ENCODE assay signal across 8 cellular contexts in the genomic region with DNA sequence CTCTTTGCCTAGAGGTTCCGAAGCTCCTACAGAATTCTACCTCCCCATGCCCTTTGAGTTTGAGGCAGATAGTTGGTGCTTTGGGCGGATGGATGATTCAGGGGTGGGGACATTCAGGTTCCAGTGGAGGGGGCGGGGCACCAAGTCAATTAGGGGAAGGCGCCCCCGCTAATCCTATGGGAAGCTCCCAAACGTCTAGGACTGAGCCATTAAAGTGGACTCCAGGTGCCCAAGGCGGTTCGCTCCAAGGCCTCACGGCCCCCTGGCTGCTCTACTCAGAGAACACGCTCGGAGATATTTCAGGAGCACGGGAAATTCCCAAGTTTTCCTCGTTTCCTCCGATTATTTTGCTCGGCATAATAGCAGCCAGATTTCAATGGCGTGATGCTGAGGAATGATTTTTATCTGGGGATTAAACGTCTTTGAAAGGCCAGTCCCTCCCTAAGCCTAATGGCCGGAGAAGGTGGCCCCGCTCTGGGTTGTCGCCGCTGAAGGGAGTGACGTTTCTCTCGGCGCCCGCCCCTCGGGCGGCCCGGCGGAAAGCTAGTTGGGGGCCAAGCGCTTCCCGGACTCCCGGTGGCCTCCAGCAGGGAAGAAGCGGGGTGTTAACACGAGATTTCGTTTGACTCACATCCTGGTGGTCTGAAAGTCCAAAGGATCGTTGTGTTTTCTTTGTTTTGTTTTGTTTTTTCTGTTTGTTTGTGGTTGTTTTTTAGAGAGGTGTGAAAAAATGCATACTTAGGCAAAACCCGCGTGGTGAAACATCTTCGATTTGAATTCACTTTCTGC. TPM values are rescaled to one million over a fixed set of nuclear protein-coding genes. Genes with fewer than 3 reads are reported as not detected.
DNase-seq lines count a peak whose midpoint lies in the region; ATAC-seq and TF ChIP-seq lines count a peak whose summit lies in the region.

No MANE protein-coding gene starts in this region.

- no peaks in the 10 kb centered on the region for H4K20me1 ChIP-seq in mammary epithelial cell (ENCODE audit: insufficient read depth, low read length)

- peaks cover 3% of the 10 kb centered on the region; the same call in 1 of the 2 replicates for H3K9me3 ChIP-seq in HUES48 (ENCODE audit: control insufficient read depth, insufficient read depth, low read length)
- peaks cover 5% of the 10 kb centered on the region for H3K9me3 ChIP-seq in mammary epithelial cell (replicated peaks; ENCODE audit: insufficient read depth, low read length)
- H3K9me3 ChIP-seq in aorta (ENCODE audit: control insufficient read depth, low read length): no peaks in the 10 kb centered on the region

- no TSS peak for BruUV-seq in mammary epithelial cell (replicated peaks; lab: Mats Ljungman, UMichigan)

- H3K4me1 ChIP-seq in HUES48 (ENCODE audit: control insufficient read depth, insufficient read depth, low read length) (peaks cover 19% of the 10 kb centered on the region), mammary epithelial cell (ENCODE audit: insufficient read depth, low read length) (peaks cover 8% of the 10 kb centered on the region), aorta (ENCODE audit: control insufficient read depth in 1 of 2, insufficient read depth in 2 of 2, low read length in 2 of 2) (no peaks in the 10 kb centered on the region)

- H3K36me3 ChIP-seq in HUES48 (ENCODE audit: control insufficient read depth, insufficient read depth, low read length): no peaks in the 10 kb centered on the region
- no peaks in the 10 kb centered on the region for H3K36me3 ChIP-seq in mammary epithelial cell (ENCODE audit: insufficient read depth, low read length)
- H3K36me3 ChIP-seq in aorta (ENCODE audit: control insufficient read depth in 1 of 2, insufficient read depth in 2 of 2, low read length in 1 of 2): no peaks in the 10 kb centered on the region

- no peak overlapping the region for H3K27ac ChIP-seq in HUES48 (ENCODE audit: low read depth, low read length)
- no peak overlapping the region for H3K27ac ChIP-seq in mammary epithelial cell (ENCODE audit: insufficient read depth, low read depth, low read length)
- no peak overlapping the region for H3K27ac ChIP-seq in aorta (ENCODE audit: low read depth in 1 of 2, low read length in 2 of 2)

- H3K9ac ChIP-seq in HUES48 (ENCODE audit: low read depth, low read length) (no peak overlapping the region), mammary epithelial cell (ENCODE audit: insufficient read depth, low read length) (no peak overlapping the region)

- H3K4me2 ChIP-seq in mammary epithelial cell (ENCODE audit: insufficient read depth, low read depth, low read length): peak overlapping the region; percentile 90

- intact Hi-C loops in mammary epithelial cell (cut with micrococcal nuclease): no loop called here
- intact Hi-C loops in aorta (cut with DNase I): no loop called here
- intact Hi-C loops in posterior vena cava (cut with DNase I): loop anchor here in 1 of 2 donors (10.0 kb wide), 1 partner anchor 124 kb away; no protein-coding TSS in a partner anchor

- peak overlapping the region; percentile 75 for H2AFZ ChIP-seq in mammary epithelial cell (ENCODE audit: low read depth, low read length)

- ATAC-seq in aorta (ENCODE audit: low FRiP score) (peak; percentile 57), HG02642 (IDR thresholded peaks at IDR 0.05; ENCODE audit: poor library complexity, unreplicated experiment) (no peak)

- CTCF ChIA-PET in mammary epithelial cell (lab: Charles Lee; ENCODE audit: low non-redundant PET): no interaction called here

- H3K79me2 ChIP-seq in mammary epithelial cell (ENCODE audit: insufficient read depth, low read length): no peaks in the 10 kb centered on the region

- DNase-seq in A172 (ENCODE audit: low spot score) (peak; percentile 27), mammary epithelial cell (no peak), lung microvascular endothelial cell (ENCODE audit: low read depth in 2 of 2) (peak; percentile 37 to 57), aorta (no peak), posterior vena cava (ENCODE audit: low spot score) (no peak), NOMO-1 (lab: John Stamatoyannopoulos, UW; ENCODE audit: unreplicated experiment in 2 of 2) (no peak)

- in situ Hi-C loops in mammary epithelial cell (cut with MboI; ENCODE audit: low sequenced_read_pairs in 2 of 2): loop anchor here in 1 of 2 donors (25.0 kb wide), 1 partner anchor 374 kb away; no protein-coding TSS in a partner anchor

- TF ChIP-seq CTCF in mammary epithelial cell (conservative IDR thresholded peaks at IDR 0.05 in 1 of 2, IDR thresholded peaks at IDR 0.05 in 1 of 2; ENCODE audit: extremely low read depth in 1 of 2, insufficient read depth in 1 of 2, low read depth in 1 of 2, low read length in 2 of 2): no peak

- H3K4me3 ChIP-seq in HUES48 (ENCODE audit: low read depth, low read length) (peak overlapping the region; percentile 41), mammary epithelial cell (replicated peaks in 1 of 3; ENCODE audit: insufficient read depth in 1 of 3, low read depth in 2 of 3, low read length in 3 of 3) (peak overlapping the region; percentile 24 to 33 (median 30)), aorta (ENCODE audit: low read length in 2 of 2) (peak overlapping the region; percentile 65 to 91)

- dilution Hi-C loops in mammary epithelial cell (cut with HindIII; ENCODE audit: low sequenced_read_pairs): no loop called here

- H3K27me3 ChIP-seq in HUES48 (ENCODE audit: control insufficient read depth, insufficient read depth, low read length) (peaks cover 99% of the 10 kb centered on the region), mammary epithelial cell (ENCODE audit: insufficient read depth, low read length) (peaks cover 58% of the 10 kb centered on the region), aorta (ENCODE audit: control insufficient read depth in 1 of 2, insufficient read depth in 2 of 2, low read length in 1 of 2) (no peaks in the 10 kb centered on the region)

- 42% methylated on average over 23 of the region's 39 CpGs for WGBS in mammary epithelial cell (ENCODE audit: low coverage, missing lambda C conversion rate)
- 13 to 14% methylated on average over 39 of the region's 39 CpGs for WGBS in aorta, 2 donors

RNA-seq across cellular contexts. Expression of gene MSX1, which starts 1.5 kb away (rescaled TPM):
- total RNA-seq in A172 (2014; rRNA removed; shearing (Covaris generic)): 6.0 and 9.9 TPM in 2 replicates
- total RNA-seq in mammary epithelial cell: 1 to 10 TPM in 1 of 2 donors, under 1 TPM in 1; 0.67 to 2.6 TPM
- polyA plus RNA-seq in mammary epithelial cell: 0.17 TPM
- polyA minus RNA-seq in mammary epithelial cell: not detected
- 0.40 and 2.0 TPM in 2 replicates for total RNA-seq in lung microvascular endothelial cell
- total RNA-seq in aorta: 10 to 100 TPM in 1 of 2 donors, 1 to 10 TPM in 1; 4.5 to 14.5 TPM
- 1 to 10 TPM; 3.8 to 4.8 TPM for polyA plus RNA-seq in aorta
- total RNA-seq in posterior vena cava: 10 to 100 TPM in 1 of 2 donors, 1 to 10 TPM in 1; 7.0 to 20.8 TPM

Comparison
In these comparisons a context has a peak if more than half of its experiments do, and no peak if none do; other contexts are left out.
1. DNase-seq: peak in A172 (single experiment) and lung microvascular endothelial cell (2 of 2); none in mammary epithelial cell (single experiment), aorta (0 of 2), posterior vena cava (single experiment) and NOMO-1 (0 of 2).
2. Peak in every context shown above with its lines, with median percentiles within 50 percentile points of each other: H3K4me3 ChIP-seq.